In the genomic region with DNA sequence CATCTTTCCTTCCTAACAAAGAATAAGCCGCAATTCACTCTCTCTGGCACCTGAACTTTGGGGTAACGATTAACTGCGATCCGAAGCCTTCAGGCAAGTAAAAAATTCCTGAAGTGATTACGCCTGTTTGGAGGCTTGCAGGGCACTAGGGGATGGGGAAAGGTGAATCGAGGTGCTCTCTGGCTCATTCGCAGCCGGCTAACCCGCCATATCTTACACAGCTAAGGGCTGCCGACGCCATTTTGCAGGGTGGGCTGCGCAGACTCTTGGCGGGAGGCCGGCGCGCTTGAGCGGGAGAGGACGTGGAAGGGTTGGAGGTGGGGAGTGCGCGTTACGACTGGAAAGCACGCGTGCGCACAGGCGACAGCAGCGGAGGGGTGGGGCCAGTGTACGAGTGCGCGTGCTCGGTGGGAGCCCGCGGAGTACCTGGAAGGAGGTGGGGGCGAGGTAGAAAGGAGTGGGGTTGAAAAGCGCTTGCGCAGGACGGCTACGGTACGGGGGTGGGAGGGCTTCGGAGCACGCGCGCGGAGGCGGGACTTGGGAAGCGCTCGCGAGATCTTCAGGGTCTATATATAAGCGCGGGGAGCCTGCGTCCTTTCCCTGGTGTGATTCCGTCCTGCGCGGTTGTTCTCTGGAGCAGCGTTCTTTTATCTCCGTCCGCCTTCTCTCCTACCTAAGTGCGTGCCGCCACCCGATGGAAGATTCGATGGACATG, we compare ENCODE assay signal across 8 cellular contexts. TPM values are rescaled to one million over a fixed set of nuclear protein-coding genes. Genes with fewer than 3 reads are reported as not detected.
DNase-seq lines count a peak whose midpoint lies in the region; ATAC-seq and TF ChIP-seq lines count a peak whose summit lies in the region.

A gene with protein sequence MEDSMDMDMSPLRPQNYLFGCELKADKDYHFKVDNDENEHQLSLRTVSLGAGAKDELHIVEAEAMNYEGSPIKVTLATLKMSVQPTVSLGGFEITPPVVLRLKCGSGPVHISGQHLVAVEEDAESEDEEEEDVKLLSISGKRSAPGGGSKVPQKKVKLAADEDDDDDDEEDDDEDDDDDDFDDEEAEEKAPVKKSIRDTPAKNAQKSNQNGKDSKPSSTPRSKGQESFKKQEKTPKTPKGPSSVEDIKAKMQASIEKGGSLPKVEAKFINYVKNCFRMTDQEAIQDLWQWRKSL (plus strand): TSS at position 595 of the 715 bp plus-strand sequence. CDS start 100 bp downstream, at position 695.

- peak within 1 kb of the TSS; percentile 98 for H3K4me3 Mint-ChIP-seq in T-helper 2 cell treated with Interferon-gamma antibody and Interleukin-4, amounts not matched to agents 5 μg/mL and 100 μg/mL, for 36 hours

- H3K4me1 ChIP-seq in ascending aorta (peaks cover 0 to 18% of the 10 kb centered on the region in 2 donors), right cardiac atrium (ENCODE audit: control insufficient read depth, insufficient read depth, low read length) (peaks cover 4% of the 10 kb centered on the region), uterus (peaks cover 0 to 13% of the 10 kb centered on the region in 2 donors)

- H3K4me1 Mint-ChIP-seq in T-helper 2 cell treated with Interferon-gamma antibody and Interleukin-4, amounts not matched to agents 5 μg/mL and 100 μg/mL, for 36 hours (ENCODE audit: low read depth), result peaks cover 32% of the 10 kb centered on the region

- H3K27me3 ChIP-seq in ascending aorta, result no peaks in the 10 kb centered on the region
- H3K27me3 ChIP-seq in right cardiac atrium (ENCODE audit: control insufficient read depth, insufficient read depth), result no peaks in the 10 kb centered on the region
- no peaks in the 10 kb centered on the region for H3K27me3 ChIP-seq in uterus

- H3K27ac ChIP-seq in ascending aorta, result peak within 1 kb of the TSS; percentile 87 to 88
- H3K27ac ChIP-seq in right cardiac atrium (ENCODE audit: low read length), result peak within 1 kb of the TSS; percentile 80
- peak within 1 kb of the TSS; percentile 93 to 97 for H3K27ac ChIP-seq in uterus

- peak; percentile 82 for ATAC-seq in GM18502 (IDR thresholded peaks at IDR 0.05; ENCODE audit: poor library complexity, unreplicated experiment)
- ATAC-seq in HG02970 (IDR thresholded peaks at IDR 0.05; ENCODE audit: low FRiP score, unreplicated experiment), result peak; percentile 89
- peak; percentile 97 to 99 for ATAC-seq in right cardiac atrium

- intact Hi-C loops in ascending aorta (cut with DNase I), result loop anchor here (1.0 to 5.0 kb wide), 4 partner anchors 63 to 895 kb away; a partner anchor contains a TSS
- intact Hi-C loops in right cardiac atrium (cut with DNase I), result no loop called here
- intact Hi-C loops in uterus (cut with DNase I; ENCODE audit: low total_unique reads), result no loop called here

- H3K36me3 ChIP-seq in ascending aorta, result peaks cover 5 to 14% of the 10 kb centered on the region in 2 donors
- H3K36me3 ChIP-seq in uterus, result no peaks in the 10 kb centered on the region

- TF ChIP-seq CTCF in ascending aorta (IDR thresholded peaks at IDR 0.05) (no peak), uterus (IDR thresholded peaks at IDR 0.05) (peak in 1 of 4 experiments; percentile 4)

- H3K4me3 ChIP-seq in ascending aorta, result peak within 1 kb of the TSS; percentile 68 to 94
- H3K4me3 ChIP-seq in right cardiac atrium (ENCODE audit: low read length), result peak within 1 kb of the TSS; percentile 89
- H3K4me3 ChIP-seq in uterus, result peak within 1 kb of the TSS; percentile 84 to 91

- under 1% methylated on average over 60 of the region's 60 CpGs for WGBS in right cardiac atrium

- peak; percentile 93 to 95 for DNase-seq in NCI-H1930 (lab: John Stamatoyannopoulos, UW)
- peak; percentile 97 for DNase-seq in T-helper 2 cell treated with Interferon-gamma antibody and Interleukin-4, amounts not matched to agents 5 μg/mL and 100 μg/mL, for 36 hours (ENCODE audit: low spot score)
- DNase-seq in ascending aorta (ENCODE audit: low spot score in 2 of 2), result peak; percentile 78 to 97
- peak; percentile 98 to 99 (median 98) for DNase-seq in right cardiac atrium
- peak; percentile 98 for DNase-seq in pulmonary artery endothelial cell (ENCODE audit: low read depth, low spot score)
- peak; percentile 98 for DNase-seq in uterus

- H3K36me3 Mint-ChIP-seq in T-helper 2 cell treated with Interferon-gamma antibody and Interleukin-4, amounts not matched to agents 5 μg/mL and 100 μg/mL, for 36 hours (ENCODE audit: low read depth), result peaks cover 44% of the 10 kb centered on the region

- peak; percentile 78 to 84 for TF ChIP-seq POLR2A in uterus (IDR thresholded peaks at IDR 0.05)

- H3K9me3 ChIP-seq in ascending aorta, result no peaks in the 10 kb centered on the region
- no peaks in the 10 kb centered on the region for H3K9me3 ChIP-seq in right cardiac atrium (ENCODE audit: control insufficient read depth, low read length)
- H3K9me3 ChIP-seq in uterus, result no peaks in the 10 kb centered on the region

- peak within 1 kb of the TSS; percentile 99 for H3K27ac Mint-ChIP-seq in T-helper 2 cell treated with Interferon-gamma antibody and Interleukin-4, amounts not matched to agents 5 μg/mL and 100 μg/mL, for 36 hours

- H3K27me3 Mint-ChIP-seq in T-helper 2 cell treated with Interferon-gamma antibody and Interleukin-4, amounts not matched to agents 5 μg/mL and 100 μg/mL, for 36 hours (ENCODE audit: low read depth), result peaks cover 4% of the 10 kb centered on the region

- H3K9me3 Mint-ChIP-seq in T-helper 2 cell treated with Interferon-gamma antibody and Interleukin-4, amounts not matched to agents 5 μg/mL and 100 μg/mL, for 36 hours, result no peaks in the 10 kb centered on the region

RNA-seq across cellular contexts. Expression of the gene that starts here (rescaled TPM):
- total RNA-seq in ascending aorta (269 TPM), right cardiac atrium (100 to 1,000 TPM; 355 to 493 (median 433) TPM), pulmonary artery endothelial cell (1,356 and 1,666 TPM in 2 replicates), uterus (over 10,000 TPM in 1 of 4 donors, 1,000 to 10,000 TPM in 3; 1,265 to 21,851 (median 1,493) TPM)
- polyA plus RNA-seq in right cardiac atrium, result 887 TPM

Comparison
In these comparisons a context has a peak if more than half of its experiments do, and no peak if none do; other contexts are left out.
1. Peak in every context shown above with its lines: DNase-seq, ATAC-seq, H3K4me3 ChIP-seq and H3K27ac ChIP-seq.